12 cellular contexts compared by ENCODE assay signal in the genomic region with DNA sequence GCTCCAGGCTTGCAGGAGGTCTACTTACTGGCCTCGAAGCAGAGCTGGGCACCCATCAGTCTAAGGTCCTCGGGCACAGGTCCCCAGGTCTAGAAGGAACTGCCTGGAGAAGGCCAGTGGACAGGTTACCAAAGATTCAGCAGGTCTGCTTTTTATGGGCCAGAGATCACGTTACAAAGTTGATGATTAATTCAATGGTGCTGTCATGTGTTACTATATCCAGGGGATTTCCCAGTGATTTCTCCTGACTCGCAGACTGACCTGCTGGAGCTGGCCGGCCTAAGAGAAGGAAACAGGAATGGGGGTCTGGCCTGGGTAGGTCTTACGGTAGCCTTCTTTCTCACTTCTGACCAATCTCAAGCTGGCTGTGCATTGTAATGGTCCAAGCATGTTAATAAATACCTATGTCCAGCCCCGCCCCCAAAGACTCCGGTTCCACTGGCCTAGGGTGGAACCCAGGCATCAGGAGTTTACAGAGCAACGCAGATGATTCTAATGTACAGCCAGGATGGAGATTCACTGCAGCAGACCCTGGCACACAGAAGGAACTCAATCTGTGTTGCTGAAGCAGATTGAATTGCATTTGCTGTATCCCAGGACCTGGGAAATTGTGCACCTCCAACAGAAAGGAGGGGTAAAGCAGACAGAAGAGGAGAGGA. TPM values are rescaled to one million over a fixed set of nuclear protein-coding genes. Genes with fewer than 3 reads are reported as not detected.
DNase-seq lines count a peak whose midpoint lies in the region; ATAC-seq, FAIRE-seq and TF ChIP-seq lines count a peak whose summit lies in the region.
"Had no signal": no experiment of that assay in that cellular context is flagged by ENCODE, and none has a peak within 500 bp of the region (broad histone marks: within the 10 kb centered on the region; RNA-seq: fewer than 3 reads in every experiment).

A gene with protein sequence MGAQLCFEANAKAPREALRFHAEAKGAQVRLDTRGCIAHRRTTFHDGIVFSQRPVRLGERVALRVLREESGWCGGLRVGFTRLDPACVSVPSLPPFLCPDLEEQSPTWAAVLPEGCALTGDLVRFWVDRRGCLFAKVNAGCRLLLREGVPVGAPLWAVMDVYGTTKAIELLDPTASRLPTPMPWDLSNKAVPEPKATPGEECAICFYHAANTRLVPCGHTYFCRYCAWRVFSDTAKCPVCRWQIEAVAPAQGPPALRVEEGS (minus strand): TSS at position 127 of the 659 bp plus-strand sequence. CDS start 71 bp downstream, at position 56.

- intact Hi-C loops in lower lobe of right lung (cut with DNase I): no loop called here

- no peak within 1 kb of the TSS for H3K4me3 ChIP-seq in cardiac fibroblast (replicated peaks in 1 of 2; ENCODE audit: low read depth in 2 of 2, low read length in 2 of 2)
- no peak within 1 kb of the TSS for H3K4me3 ChIP-seq in lower lobe of right lung

- H3K27ac ChIP-seq in lower lobe of right lung: no peak within 1 kb of the TSS

- DNase-seq in DMS53 (lab: John Stamatoyannopoulos, UW): peak; percentile 97
- DNase-seq in cardiac fibroblast (ENCODE audit: low read depth in 2 of 2): peak; percentile 12 to 72
- peak; percentile 29 for DNase-seq in myocyte (ENCODE audit: low read depth)
- no peak for DNase-seq in D721Med (ENCODE audit: insufficient read length, low spot score)
- no peak for DNase-seq in stimulated activated CD4-positive, alpha-beta T cell treated with anti-CD3 and anti-CD28 coated beads, Interleukin-1b, Interleukin-23, amount 100 ng/mL, for 48 hours
- no peak for DNase-seq in NCI-H1694 (lab: John Stamatoyannopoulos, UW)
- DNase-seq in lower lobe of right lung: no peak
- DNase-seq: activated naive CD4-positive, alpha-beta T cell treated with anti-CD3 and anti-CD28 coated beads, Interleukin-2, amount 10 ng/mL, durations not matched to agents 7 days and 5 days; immature natural killer cell; stimulated activated CD4-positive, alpha-beta T cell treated with anti-CD3 and anti-CD28 coated beads, Interleukin-2, amount 100 ng/mL, for 24 hours had no signal

- peak; percentile 21; the same call in 1 of the 2 replicates for TF ChIP-seq EP300 in Ishikawa (IDR thresholded peaks at IDR 0.05; ENCODE audit: borderline replicate concordance)

- no peak for FAIRE-seq in D721Med (lab: Jason Lieb, UNC)

- H3K9me3 ChIP-seq in lower lobe of right lung: no peaks in the 10 kb centered on the region

- ATAC-seq in lower lobe of right lung: no peak
- ATAC-seq: Right ventricle myocardium inferior had no signal

- H3K27me3 ChIP-seq in lower lobe of right lung (ENCODE audit: low read depth): peaks cover 15% of the 10 kb centered on the region

- TF ChIP-seq CTCF in cardiac fibroblast (IDR thresholded peaks at IDR 0.05; ENCODE audit: low read depth, low read length): no peak
- TF ChIP-seq CTCF in D721Med (IDR thresholded peaks at IDR 0.05; ENCODE audit: insufficient read depth, missing control alignments): no peak
- no peak for TF ChIP-seq CTCF in lower lobe of right lung (IDR thresholded peaks at IDR 0.05)

- H3K36me3 ChIP-seq in lower lobe of right lung: no peaks in the 10 kb centered on the region

- no peak for TF ChIP-seq RAD21 in Ishikawa (IDR thresholded peaks at IDR 0.05; ENCODE audit: low read depth)

- H3K4me1 ChIP-seq in lower lobe of right lung: peaks cover 50% of the 10 kb centered on the region

TF ChIP-seq in Ishikawa, 13 proteins besides CTCF, POLR2A, EP300 and RAD21:
- no peak for TF ChIP-seq EGR1 (IDR thresholded peaks at IDR 0.05)
- TF ChIP-seq NFIC (IDR thresholded peaks at IDR 0.05): no peak; the same call in 1 of the 2 replicates
- TF ChIP-seq, protein P1, sequence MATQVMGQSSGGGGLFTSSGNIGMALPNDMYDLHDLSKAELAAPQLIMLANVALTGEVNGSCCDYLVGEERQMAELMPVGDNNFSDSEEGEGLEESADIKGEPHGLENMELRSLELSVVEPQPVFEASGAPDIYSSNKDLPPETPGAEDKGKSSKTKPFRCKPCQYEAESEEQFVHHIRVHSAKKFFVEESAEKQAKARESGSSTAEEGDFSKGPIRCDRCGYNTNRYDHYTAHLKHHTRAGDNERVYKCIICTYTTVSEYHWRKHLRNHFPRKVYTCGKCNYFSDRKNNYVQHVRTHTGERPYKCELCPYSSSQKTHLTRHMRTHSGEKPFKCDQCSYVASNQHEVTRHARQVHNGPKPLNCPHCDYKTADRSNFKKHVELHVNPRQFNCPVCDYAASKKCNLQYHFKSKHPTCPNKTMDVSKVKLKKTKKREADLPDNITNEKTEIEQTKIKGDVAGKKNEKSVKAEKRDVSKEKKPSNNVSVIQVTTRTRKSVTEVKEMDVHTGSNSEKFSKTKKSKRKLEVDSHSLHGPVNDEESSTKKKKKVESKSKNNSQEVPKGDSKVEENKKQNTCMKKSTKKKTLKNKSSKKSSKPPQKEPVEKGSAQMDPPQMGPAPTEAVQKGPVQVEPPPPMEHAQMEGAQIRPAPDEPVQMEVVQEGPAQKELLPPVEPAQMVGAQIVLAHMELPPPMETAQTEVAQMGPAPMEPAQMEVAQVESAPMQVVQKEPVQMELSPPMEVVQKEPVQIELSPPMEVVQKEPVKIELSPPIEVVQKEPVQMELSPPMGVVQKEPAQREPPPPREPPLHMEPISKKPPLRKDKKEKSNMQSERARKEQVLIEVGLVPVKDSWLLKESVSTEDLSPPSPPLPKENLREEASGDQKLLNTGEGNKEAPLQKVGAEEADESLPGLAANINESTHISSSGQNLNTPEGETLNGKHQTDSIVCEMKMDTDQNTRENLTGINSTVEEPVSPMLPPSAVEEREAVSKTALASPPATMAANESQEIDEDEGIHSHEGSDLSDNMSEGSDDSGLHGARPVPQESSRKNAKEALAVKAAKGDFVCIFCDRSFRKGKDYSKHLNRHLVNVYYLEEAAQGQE (IDR thresholded peaks at IDR 0.05; ENCODE audit: low read depth): no peak
- TF ChIP-seq CEBPB (IDR thresholded peaks at IDR 0.05): no peak; the same call in 1 of the 2 replicates
- TF ChIP-seq TAF1 (IDR thresholded peaks at IDR 0.05; ENCODE audit: low read depth): peak; percentile 27; the same call in 1 of the 2 replicates
- peak; percentile 32; the same call in 1 of the 2 replicates for TF ChIP-seq TCF12 (IDR thresholded peaks at IDR 0.05; ENCODE audit: low read depth)
- TF ChIP-seq FOXM1 (IDR thresholded peaks at IDR 0.05; ENCODE audit: borderline replicate concordance, low read depth): no peak
- no peak for TF ChIP-seq CREB1 (IDR thresholded peaks at IDR 0.05; ENCODE audit: low read depth)
- peak; percentile 38 for TF ChIP-seq TEAD4 (IDR thresholded peaks at IDR 0.05)
- TF ChIP-seq, protein P2, sequence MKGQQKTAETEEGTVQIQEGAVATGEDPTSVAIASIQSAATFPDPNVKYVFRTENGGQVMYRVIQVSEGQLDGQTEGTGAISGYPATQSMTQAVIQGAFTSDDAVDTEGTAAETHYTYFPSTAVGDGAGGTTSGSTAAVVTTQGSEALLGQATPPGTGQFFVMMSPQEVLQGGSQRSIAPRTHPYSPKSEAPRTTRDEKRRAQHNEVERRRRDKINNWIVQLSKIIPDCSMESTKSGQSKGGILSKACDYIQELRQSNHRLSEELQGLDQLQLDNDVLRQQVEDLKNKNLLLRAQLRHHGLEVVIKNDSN (IDR thresholded peaks at IDR 0.05): peak; percentile 42; the same call in 1 of the 2 replicates
- TF ChIP-seq ZBTB7A (IDR thresholded peaks at IDR 0.05; ENCODE audit: low read depth): no peak
- TF ChIP-seq, protein P3, sequence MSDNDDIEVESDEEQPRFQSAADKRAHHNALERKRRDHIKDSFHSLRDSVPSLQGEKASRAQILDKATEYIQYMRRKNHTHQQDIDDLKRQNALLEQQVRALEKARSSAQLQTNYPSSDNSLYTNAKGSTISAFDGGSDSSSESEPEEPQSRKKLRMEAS (IDR thresholded peaks at IDR 0.05): no peak
- 0 out of 2 replicates have a peak, but pooled peaks have one; percentile 17 for TF ChIP-seq YY1 (IDR thresholded peaks at IDR 0.05; ENCODE audit: low read depth)

RNA-seq across cellular contexts. Expression of the gene that starts here (rescaled TPM):
- total RNA-seq in myocyte (not detected in 2 replicates), lower lobe of right lung (0.27 TPM)
- not detected for polyA plus RNA-seq in myocyte (2012)
- polyA plus RNA-seq: immature natural killer cell had no signal

Comparison
In these comparisons a context has a peak if more than half of its experiments do, and no peak if none do; other contexts are left out.
1. Peak in DNase-seq in myocyte; RNA of the gene not detected or under 1 TPM.
2. DNase-seq: peak in DMS53 (single experiment) and cardiac fibroblast (2 of 2); none in D721Med (single experiment), stimulated activated CD4-positive, alpha-beta T cell treated with anti-CD3 and anti-CD28 coated beads, Interleukin-1b, Interleukin-23, amount 100 ng/mL, for 48 hours (single experiment), NCI-H1694 (single experiment) and lower lobe of right lung (single experiment).